ENCODE assay signal across 8 cellular contexts in the genomic region with DNA sequence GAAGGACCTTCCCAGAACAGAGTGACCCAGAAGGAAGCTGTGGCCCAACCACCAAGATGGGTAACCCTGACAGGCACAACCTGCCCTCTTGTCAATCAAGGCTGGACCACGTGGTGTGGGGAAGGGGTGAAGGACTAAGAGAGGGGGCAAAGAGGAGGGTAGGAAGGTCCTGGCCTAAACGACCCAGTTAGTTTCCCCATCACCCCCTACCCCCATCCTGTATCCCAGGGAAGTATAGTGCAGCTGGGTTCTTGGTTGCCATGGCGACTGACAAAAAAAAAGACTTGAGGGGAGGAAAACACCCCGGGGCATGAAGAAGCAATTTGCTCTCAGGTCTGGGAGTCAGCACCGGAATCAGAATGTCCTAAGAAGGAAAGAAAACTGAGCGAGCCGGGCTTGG.
DNase-seq lines count a peak whose midpoint lies in the region; ATAC-seq, FAIRE-seq and TF ChIP-seq lines count a peak whose summit lies in the region.
"Not testable (repeated sequence)": the region's sequence is repeated elsewhere in the genome, so short reads cannot be mapped to it uniquely, and the experiment has no call there.

No MANE protein-coding gene starts in this region.

- not testable (repeated sequence) for FAIRE-seq in D721Med (lab: Jason Lieb, UNC)
- peak; percentile 4 for FAIRE-seq in endothelial cell of umbilical vein (lab: Jason Lieb, UNC)

- H3K36me3 ChIP-seq in H7 (replicated peaks; ENCODE audit: control insufficient read depth, insufficient read depth, low read length); endothelial cell of umbilical vein (ENCODE audit: control insufficient read depth in 2 of 2, extremely low read depth in 1 of 2, insufficient read depth in 2 of 2, low read length in 2 of 2): not testable (repeated sequence)

- not testable (repeated sequence) for H3K27ac ChIP-seq in endothelial cell of umbilical vein (ENCODE audit: insufficient read depth, low read depth, low read length)

- peak in 1 of 2 donors; percentile 16 for ATAC-seq in naive B cell (ENCODE audit: low read depth in 2 of 2)

- peak overlapping the region in 1 of 8 donors; percentile 59 for H3K4me3 Mint-ChIP-seq in naive B cell
- H3K4me3 Mint-ChIP-seq in type B pancreatic cell = peak overlapping the region; percentile 47

- not testable (repeated sequence) for H3K9me3 Mint-ChIP-seq in naive B cell, type B pancreatic cell

- dilution Hi-C loops in endothelial cell of umbilical vein (cut with MboI; ENCODE audit: extremely low pct_ligation_motif_present, low sequenced_read_pairs) = not testable (repeated sequence)

- H2AFZ ChIP-seq in endothelial cell of umbilical vein (ENCODE audit: low read depth, low read length) = not testable (repeated sequence)

- not testable (repeated sequence) for H3K79me2 ChIP-seq in endothelial cell of umbilical vein (ENCODE audit: control insufficient read depth, insufficient read depth, low read length)

- H3K4me2 ChIP-seq in endothelial cell of umbilical vein (ENCODE audit: insufficient read depth, low read length) = not testable (repeated sequence)

- not testable (repeated sequence) for H3K9me1 ChIP-seq in endothelial cell of umbilical vein (replicated peaks; ENCODE audit: control insufficient read depth, extremely low read depth, insufficient read depth, low read length)

- DNase-seq in D721Med (ENCODE audit: insufficient read length, low spot score) (peak; percentile 13), H7 (peak; percentile 39), NCI-H146 (lab: John Stamatoyannopoulos, UW) (peak; percentile 14), RPMI7951 (ENCODE audit: low read depth) (peak; percentile 31), astrocyte of the hippocampus (ENCODE audit: low read depth, low spot score) (peak; percentile 16), naive B cell (peak; percentile 8)
- not testable (repeated sequence) for DNase-seq in endothelial cell of umbilical vein (ENCODE audit: low read depth, low spot score); type B pancreatic cell (ENCODE audit: extremely low spot score, unreplicated experiment)

- not testable (repeated sequence) for TF ChIP-seq POLR2A in endothelial cell of umbilical vein (IDR thresholded peaks at IDR 0.05; ENCODE audit: low read depth, low read length)

- not testable (repeated sequence) for TF ChIP-seq CTCF in D721Med (IDR thresholded peaks at IDR 0.05; ENCODE audit: insufficient read depth, missing control alignments); endothelial cell of umbilical vein (IDR thresholded peaks at IDR 0.05; ENCODE audit: extremely low read depth in 1 of 2, insufficient read depth in 1 of 2, low read depth in 1 of 2, low read length in 2 of 2); type B pancreatic cell (conservative IDR thresholded peaks at IDR 0.05)

- not testable (repeated sequence) for H3K27me3 ChIP-seq in H7 (ENCODE audit: control insufficient read depth, insufficient read depth, low read length); endothelial cell of umbilical vein (ENCODE audit: control insufficient read depth in 2 of 2, insufficient read depth in 2 of 2, low read length in 2 of 2)

- H4K20me1 ChIP-seq in endothelial cell of umbilical vein (replicated peaks; ENCODE audit: control insufficient read depth, extremely low read depth, insufficient read depth, low read length) = not testable (repeated sequence)

- CTCF ChIA-PET in endothelial cell of umbilical vein (lab: Charles Lee) = not testable (repeated sequence)

- H3K36me3 Mint-ChIP-seq in naive B cell, type B pancreatic cell: not testable (repeated sequence)

- H3K27ac Mint-ChIP-seq in naive B cell, type B pancreatic cell: not testable (repeated sequence)

- not testable (repeated sequence) for BruUV-seq in endothelial cell of umbilical vein (replicated peaks; lab: Mats Ljungman, UMichigan)

- not testable (repeated sequence) for H3K9me3 ChIP-seq in endothelial cell of umbilical vein (replicated peaks; ENCODE audit: control insufficient read depth, insufficient read depth, low read length)

- H3K27me3 Mint-ChIP-seq in naive B cell, type B pancreatic cell: not testable (repeated sequence)

- POLR2A ChIA-PET in endothelial cell of umbilical vein (lab: Charles Lee) = not testable (repeated sequence)

- H3K4me1 Mint-ChIP-seq in naive B cell; type B pancreatic cell (ENCODE audit: unreplicated experiment): not testable (repeated sequence)

- not testable (repeated sequence) for H3K4me3 ChIP-seq in H7 (ENCODE audit: insufficient read depth, low read depth, low read length); endothelial cell of umbilical vein (replicated peaks in 1 of 3; ENCODE audit: insufficient read depth in 1 of 3, low read depth in 1 of 3, low read length in 3 of 3)

- intact Hi-C loops in endothelial cell of umbilical vein (cut with micrococcal nuclease) = not testable (repeated sequence)

- not testable (repeated sequence) for H3K4me1 ChIP-seq in endothelial cell of umbilical vein (ENCODE audit: control insufficient read depth, extremely low read depth, insufficient read depth, low read length)

- H3K9ac ChIP-seq in endothelial cell of umbilical vein (replicated peaks; ENCODE audit: extremely low read depth, insufficient read depth, low read length) = not testable (repeated sequence)
